In the genomic region with DNA sequence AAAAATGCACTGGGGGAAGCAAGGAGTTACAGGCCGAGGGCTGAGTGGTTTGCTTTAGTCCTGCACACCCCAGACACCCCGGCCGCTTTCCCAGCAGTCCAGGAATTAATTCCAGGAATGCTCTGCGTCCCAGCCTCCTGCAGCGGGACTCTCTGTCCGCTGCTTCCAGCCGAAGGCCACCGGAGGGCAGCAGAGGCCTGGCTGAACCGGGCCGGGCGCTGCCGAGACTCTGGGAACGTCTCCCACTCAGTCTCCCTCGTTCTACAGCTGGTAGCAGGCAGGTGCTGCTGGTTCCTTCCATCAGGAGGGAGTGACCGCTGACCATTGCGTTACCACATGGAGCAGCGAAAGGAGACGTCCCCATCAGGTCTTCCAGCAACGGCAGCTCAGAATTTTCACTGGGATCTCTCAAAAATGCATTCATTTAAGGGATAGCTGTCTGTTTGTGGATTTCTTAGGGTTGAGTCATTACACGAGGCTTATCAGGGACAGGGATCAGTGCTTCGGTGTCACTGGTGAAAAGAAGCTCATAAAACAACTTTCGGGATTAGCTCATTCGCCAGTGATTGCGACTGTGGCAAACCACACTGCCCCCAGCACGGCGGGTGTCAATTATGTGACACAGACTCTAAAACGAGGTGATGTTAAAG, we compare ENCODE assay signal across 1 cellular context.
A peak's percentile ranks its signal among the peaks of the same experiment; 100 is the strongest.
TF ChIP-seq lines count a peak whose summit lies in the region.

No MANE protein-coding gene starts in this region.

TF ChIP-seq in HEK293, 187 proteins besides CTCF, POLR2A, EP300 and RAD21 (continued from another document and continues in another):
- TF ChIP-seq ZFP37 (tag by site-specific recombination; IDR thresholded peaks at IDR 0.05) (peak; percentile 68; the same call in 1 of the 2 replicates), ZNF561 (tag by site-specific recombination; IDR thresholded peaks at IDR 0.05; ENCODE audit: borderline replicate concordance) (peak; percentile 61; the same call in 1 of the 2 replicates), ZFP3 (tag by site-specific recombination; IDR thresholded peaks at IDR 0.05; ENCODE audit: low read depth) (no peak), ZNF391 (tag by site-specific recombination; IDR thresholded peaks at IDR 0.05; ENCODE audit: borderline replicate concordance, low read depth) (0 out of 2 replicates have a peak, but pooled peaks have one; percentile 19), ZNF610 (tag by site-specific recombination; IDR thresholded peaks at IDR 0.05; ENCODE audit: borderline replicate concordance) (0 out of 2 replicates have a peak, but pooled peaks have one; percentile 14), ZNF596 (tag by site-specific recombination; IDR thresholded peaks at IDR 0.05) (no peak; the same call in none of the 2 replicates), ZNF350 (tag by site-specific recombination; IDR thresholded peaks at IDR 0.05) (no peak), ZNF146 (tag by site-specific recombination; IDR thresholded peaks at IDR 0.05) (peak; percentile 42; the same call in 1 of the 2 replicates), ZNF341 (tag by site-specific recombination; IDR thresholded peaks at IDR 0.05; ENCODE audit: low read depth) (peak; percentile 50; the same call in 1 of the 2 replicates), ZNF514 (tag by site-specific recombination; IDR thresholded peaks at IDR 0.05) (no peak), ZNF426 (tag by site-specific recombination; IDR thresholded peaks at IDR 0.05) (no peak), ZSCAN23 (tag by site-specific recombination; IDR thresholded peaks at IDR 0.05) (peak; percentile 64; the same call in 1 of the 2 replicates), KLF8 (tag by site-specific recombination; IDR thresholded peaks at IDR 0.05) (peak; percentile 61), ZBTB1 (tag by site-specific recombination; IDR thresholded peaks at IDR 0.05) (peak; percentile 48; the same call in 1 of the 2 replicates), GLI2 (tag by site-specific recombination; IDR thresholded peaks at IDR 0.05; ENCODE audit: borderline replicate concordance, low read depth) (peak; percentile 67; the same call in 1 of the 2 replicates), BCL11B (tag by site-specific recombination; IDR thresholded peaks at IDR 0.05; ENCODE audit: low read depth) (0 out of 2 replicates have a peak, but pooled peaks have one; percentile 33), ZNF626 (tag by site-specific recombination; IDR thresholded peaks at IDR 0.05) (no peak), MEIS1 (CRISPR knock-in tag; IDR thresholded peaks at IDR 0.05; ENCODE audit: borderline replicate concordance) (no peak), ZNF843 (tag by site-specific recombination; IDR thresholded peaks at IDR 0.05) (peak; percentile 94), KLF16 (tag by site-specific recombination; IDR thresholded peaks at IDR 0.05) (0 out of 2 replicates have a peak, but pooled peaks have one; percentile 21), ZNF335 (tag by site-specific recombination; conservative IDR thresholded peaks at IDR 0.05) (peak; percentile 51), ZNF837 (tag by site-specific recombination; IDR thresholded peaks at IDR 0.05) (no peak), BCL11A (tag by site-specific recombination; IDR thresholded peaks at IDR 0.05; ENCODE audit: low read depth) (peak; percentile 77), ZSCAN30 (tag by site-specific recombination; IDR thresholded peaks at IDR 0.05) (peak; percentile 81), ZNF394 (tag by site-specific recombination; IDR thresholded peaks at IDR 0.05; ENCODE audit: borderline replicate concordance) (peak; percentile 88), IKZF3 (tag by site-specific recombination; IDR thresholded peaks at IDR 0.05) (peak; percentile 87), SALL2 (tag by site-specific recombination; IDR thresholded peaks at IDR 0.05; ENCODE audit: borderline replicate concordance) (no peak), ZNF433 (tag by site-specific recombination; IDR thresholded peaks at IDR 0.05; ENCODE audit: low read depth) (no peak), TRIM28 (IDR thresholded peaks at IDR 0.05; ENCODE audit: borderline replicate concordance, low read length) (peak; percentile 88), ZNF473 (tag by site-specific recombination; IDR thresholded peaks at IDR 0.05) (no peak), ZNF37A (tag by site-specific recombination; IDR thresholded peaks at IDR 0.05) (no peak), ZNF10 (tag by site-specific recombination; IDR thresholded peaks at IDR 0.05) (peak; percentile 92), ZNF654 (tag by site-specific recombination; IDR thresholded peaks at IDR 0.05; ENCODE audit: low read depth) (peak; percentile 97), ZNF311 (tag by site-specific recombination; IDR thresholded peaks at IDR 0.05; ENCODE audit: borderline replicate concordance) (no peak)
- TF ChIP-seq, protein P1, sequence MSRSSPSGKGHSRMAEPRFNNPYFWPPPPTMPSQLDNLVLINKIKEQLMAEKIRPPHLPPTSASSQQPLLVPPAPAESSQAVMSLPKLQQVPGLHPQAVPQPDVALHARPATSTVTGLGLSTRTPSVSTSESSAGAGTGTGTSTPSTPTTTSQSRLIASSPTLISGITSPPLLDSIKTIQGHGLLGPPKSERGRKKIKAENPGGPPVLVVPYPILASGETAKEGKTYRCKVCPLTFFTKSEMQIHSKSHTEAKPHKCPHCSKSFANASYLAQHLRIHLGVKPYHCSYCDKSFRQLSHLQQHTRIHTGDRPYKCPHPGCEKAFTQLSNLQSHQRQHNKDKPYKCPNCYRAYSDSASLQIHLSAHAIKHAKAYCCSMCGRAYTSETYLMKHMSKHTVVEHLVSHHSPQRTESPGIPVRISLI (tag by site-specific recombination; IDR thresholded peaks at IDR 0.05), result 0 out of 2 replicates have a peak, but pooled peaks have one; percentile 10
- TF ChIP-seq, protein P2, sequence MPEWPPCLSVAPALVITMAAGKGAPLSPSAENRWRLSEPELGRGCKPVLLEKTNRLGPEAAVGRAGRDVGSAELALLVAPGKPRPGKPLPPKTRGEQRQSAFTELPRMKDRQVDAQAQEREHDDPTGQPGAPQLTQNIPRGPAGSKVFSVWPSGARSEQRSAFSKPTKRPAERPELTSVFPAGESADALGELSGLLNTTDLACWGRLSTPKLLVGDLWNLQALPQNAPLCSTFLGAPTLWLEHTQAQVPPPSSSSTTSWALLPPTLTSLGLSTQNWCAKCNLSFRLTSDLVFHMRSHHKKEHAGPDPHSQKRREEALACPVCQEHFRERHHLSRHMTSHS (tag by site-specific recombination; IDR thresholded peaks at IDR 0.05), result no peak
- TF ChIP-seq, protein P3, sequence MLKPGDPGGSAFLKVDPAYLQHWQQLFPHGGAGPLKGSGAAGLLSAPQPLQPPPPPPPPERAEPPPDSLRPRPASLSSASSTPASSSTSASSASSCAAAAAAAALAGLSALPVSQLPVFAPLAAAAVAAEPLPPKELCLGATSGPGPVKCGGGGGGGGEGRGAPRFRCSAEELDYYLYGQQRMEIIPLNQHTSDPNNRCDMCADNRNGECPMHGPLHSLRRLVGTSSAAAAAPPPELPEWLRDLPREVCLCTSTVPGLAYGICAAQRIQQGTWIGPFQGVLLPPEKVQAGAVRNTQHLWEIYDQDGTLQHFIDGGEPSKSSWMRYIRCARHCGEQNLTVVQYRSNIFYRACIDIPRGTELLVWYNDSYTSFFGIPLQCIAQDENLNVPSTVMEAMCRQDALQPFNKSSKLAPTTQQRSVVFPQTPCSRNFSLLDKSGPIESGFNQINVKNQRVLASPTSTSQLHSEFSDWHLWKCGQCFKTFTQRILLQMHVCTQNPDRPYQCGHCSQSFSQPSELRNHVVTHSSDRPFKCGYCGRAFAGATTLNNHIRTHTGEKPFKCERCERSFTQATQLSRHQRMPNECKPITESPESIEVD (tag by site-specific recombination; IDR thresholded peaks at IDR 0.05), result peak; percentile 77
- TF ChIP-seq, protein P4, sequence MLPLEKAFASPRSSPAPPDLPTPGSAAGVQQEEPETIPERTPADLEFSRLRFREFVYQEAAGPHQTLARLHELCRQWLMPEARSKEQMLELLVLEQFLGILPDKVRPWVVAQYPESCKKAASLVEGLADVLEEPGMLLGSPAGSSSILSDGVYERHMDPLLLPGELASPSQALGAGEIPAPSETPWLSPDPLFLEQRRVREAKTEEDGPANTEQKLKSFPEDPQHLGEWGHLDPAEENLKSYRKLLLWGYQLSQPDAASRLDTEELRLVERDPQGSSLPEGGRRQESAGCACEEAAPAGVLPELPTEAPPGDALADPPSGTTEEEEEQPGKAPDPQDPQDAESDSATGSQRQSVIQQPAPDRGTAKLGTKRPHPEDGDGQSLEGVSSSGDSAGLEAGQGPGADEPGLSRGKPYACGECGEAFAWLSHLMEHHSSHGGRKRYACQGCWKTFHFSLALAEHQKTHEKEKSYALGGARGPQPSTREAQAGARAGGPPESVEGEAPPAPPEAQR (tag by site-specific recombination; IDR thresholded peaks at IDR 0.05), result no peak
- TF ChIP-seq, protein P5, sequence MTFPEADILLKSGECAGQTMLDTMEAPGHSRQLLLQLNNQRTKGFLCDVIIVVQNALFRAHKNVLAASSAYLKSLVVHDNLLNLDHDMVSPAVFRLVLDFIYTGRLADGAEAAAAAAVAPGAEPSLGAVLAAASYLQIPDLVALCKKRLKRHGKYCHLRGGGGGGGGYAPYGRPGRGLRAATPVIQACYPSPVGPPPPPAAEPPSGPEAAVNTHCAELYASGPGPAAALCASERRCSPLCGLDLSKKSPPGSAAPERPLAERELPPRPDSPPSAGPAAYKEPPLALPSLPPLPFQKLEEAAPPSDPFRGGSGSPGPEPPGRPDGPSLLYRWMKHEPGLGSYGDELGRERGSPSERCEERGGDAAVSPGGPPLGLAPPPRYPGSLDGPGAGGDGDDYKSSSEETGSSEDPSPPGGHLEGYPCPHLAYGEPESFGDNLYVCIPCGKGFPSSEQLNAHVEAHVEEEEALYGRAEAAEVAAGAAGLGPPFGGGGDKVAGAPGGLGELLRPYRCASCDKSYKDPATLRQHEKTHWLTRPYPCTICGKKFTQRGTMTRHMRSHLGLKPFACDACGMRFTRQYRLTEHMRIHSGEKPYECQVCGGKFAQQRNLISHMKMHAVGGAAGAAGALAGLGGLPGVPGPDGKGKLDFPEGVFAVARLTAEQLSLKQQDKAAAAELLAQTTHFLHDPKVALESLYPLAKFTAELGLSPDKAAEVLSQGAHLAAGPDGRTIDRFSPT (tag by site-specific recombination; IDR thresholded peaks at IDR 0.05), result peak; percentile 95
- TF ChIP-seq, protein P6, sequence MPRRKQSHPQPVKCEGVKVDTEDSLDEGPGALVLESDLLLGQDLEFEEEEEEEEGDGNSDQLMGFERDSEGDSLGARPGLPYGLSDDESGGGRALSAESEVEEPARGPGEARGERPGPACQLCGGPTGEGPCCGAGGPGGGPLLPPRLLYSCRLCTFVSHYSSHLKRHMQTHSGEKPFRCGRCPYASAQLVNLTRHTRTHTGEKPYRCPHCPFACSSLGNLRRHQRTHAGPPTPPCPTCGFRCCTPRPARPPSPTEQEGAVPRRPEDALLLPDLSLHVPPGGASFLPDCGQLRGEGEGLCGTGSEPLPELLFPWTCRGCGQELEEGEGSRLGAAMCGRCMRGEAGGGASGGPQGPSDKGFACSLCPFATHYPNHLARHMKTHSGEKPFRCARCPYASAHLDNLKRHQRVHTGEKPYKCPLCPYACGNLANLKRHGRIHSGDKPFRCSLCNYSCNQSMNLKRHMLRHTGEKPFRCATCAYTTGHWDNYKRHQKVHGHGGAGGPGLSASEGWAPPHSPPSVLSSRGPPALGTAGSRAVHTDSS (tag by site-specific recombination; IDR thresholded peaks at IDR 0.05), result no peak
- TF ChIP-seq, protein P7, sequence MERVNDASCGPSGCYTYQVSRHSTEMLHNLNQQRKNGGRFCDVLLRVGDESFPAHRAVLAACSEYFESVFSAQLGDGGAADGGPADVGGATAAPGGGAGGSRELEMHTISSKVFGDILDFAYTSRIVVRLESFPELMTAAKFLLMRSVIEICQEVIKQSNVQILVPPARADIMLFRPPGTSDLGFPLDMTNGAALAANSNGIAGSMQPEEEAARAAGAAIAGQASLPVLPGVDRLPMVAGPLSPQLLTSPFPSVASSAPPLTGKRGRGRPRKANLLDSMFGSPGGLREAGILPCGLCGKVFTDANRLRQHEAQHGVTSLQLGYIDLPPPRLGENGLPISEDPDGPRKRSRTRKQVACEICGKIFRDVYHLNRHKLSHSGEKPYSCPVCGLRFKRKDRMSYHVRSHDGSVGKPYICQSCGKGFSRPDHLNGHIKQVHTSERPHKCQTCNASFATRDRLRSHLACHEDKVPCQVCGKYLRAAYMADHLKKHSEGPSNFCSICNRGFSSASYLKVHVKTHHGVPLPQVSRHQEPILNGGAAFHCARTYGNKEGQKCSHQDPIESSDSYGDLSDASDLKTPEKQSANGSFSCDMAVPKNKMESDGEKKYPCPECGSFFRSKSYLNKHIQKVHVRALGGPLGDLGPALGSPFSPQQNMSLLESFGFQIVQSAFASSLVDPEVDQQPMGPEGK (tag by site-specific recombination; IDR thresholded peaks at IDR 0.05), result peak; percentile 82
- TF ChIP-seq, protein P8, sequence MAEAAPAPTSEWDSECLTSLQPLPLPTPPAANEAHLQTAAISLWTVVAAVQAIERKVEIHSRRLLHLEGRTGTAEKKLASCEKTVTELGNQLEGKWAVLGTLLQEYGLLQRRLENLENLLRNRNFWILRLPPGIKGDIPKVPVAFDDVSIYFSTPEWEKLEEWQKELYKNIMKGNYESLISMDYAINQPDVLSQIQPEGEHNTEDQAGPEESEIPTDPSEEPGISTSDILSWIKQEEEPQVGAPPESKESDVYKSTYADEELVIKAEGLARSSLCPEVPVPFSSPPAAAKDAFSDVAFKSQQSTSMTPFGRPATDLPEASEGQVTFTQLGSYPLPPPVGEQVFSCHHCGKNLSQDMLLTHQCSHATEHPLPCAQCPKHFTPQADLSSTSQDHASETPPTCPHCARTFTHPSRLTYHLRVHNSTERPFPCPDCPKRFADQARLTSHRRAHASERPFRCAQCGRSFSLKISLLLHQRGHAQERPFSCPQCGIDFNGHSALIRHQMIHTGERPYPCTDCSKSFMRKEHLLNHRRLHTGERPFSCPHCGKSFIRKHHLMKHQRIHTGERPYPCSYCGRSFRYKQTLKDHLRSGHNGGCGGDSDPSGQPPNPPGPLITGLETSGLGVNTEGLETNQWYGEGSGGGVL (tag by site-specific recombination; IDR thresholded peaks at IDR 0.05), result peak; percentile 30; the same call in 1 of the 2 replicates
- TF ChIP-seq, protein P9, sequence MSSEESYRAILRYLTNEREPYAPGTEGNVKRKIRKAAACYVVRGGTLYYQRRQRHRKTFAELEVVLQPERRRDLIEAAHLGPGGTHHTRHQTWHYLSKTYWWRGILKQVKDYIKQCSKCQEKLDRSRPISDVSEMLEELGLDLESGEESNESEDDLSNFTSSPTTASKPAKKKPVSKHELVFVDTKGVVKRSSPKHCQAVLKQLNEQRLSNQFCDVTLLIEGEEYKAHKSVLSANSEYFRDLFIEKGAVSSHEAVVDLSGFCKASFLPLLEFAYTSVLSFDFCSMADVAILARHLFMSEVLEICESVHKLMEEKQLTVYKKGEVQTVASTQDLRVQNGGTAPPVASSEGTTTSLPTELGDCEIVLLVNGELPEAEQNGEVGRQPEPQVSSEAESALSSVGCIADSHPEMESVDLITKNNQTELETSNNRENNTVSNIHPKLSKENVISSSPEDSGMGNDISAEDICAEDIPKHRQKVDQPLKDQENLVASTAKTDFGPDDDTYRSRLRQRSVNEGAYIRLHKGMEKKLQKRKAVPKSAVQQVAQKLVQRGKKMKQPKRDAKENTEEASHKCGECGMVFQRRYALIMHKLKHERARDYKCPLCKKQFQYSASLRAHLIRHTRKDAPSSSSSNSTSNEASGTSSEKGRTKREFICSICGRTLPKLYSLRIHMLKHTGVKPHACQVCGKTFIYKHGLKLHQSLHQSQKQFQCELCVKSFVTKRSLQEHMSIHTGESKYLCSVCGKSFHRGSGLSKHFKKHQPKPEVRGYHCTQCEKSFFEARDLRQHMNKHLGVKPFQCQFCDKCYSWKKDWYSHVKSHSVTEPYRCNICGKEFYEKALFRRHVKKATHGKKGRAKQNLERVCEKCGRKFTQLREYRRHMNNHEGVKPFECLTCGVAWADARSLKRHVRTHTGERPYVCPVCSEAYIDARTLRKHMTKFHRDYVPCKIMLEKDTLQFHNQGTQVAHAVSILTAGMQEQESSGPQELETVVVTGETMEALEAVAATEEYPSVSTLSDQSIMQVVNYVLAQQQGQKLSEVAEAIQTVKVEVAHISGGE (tag by site-specific recombination; conservative IDR thresholded peaks at IDR 0.05; ENCODE audit: low read depth), result peak; percentile 35; the same call in 1 of the 2 replicates
